In the genomic region with DNA sequence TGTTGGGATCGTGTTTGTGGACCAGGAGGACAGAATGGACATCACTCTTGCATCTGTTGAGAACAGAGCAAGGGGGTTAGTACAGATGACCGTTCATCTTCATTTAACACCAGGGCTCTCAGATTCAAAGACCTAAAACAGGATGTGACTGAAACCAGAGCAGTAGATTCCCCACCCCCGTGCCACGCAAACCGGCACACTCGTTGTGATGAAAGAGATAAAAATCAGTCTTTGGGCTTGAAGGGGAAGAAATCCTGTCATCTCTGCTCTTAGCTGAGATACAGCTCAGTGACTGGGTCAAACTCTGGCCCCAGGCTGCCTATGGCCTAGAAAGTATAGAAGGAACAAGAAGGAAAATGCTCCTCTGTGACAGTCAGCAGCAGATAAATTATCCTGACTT, we compare ENCODE assay signal across 11 cellular contexts.
A peak's percentile ranks its signal among the peaks of the same experiment; 100 is the strongest.
DNase-seq lines count a peak whose midpoint lies in the region; ATAC-seq, FAIRE-seq and TF ChIP-seq lines count a peak whose summit lies in the region.
"Had no signal": no experiment of that assay in that cellular context is flagged by ENCODE, and none has a peak within 500 bp of the region (broad histone marks: within the 10 kb centered on the region; RNA-seq: fewer than 3 reads in every experiment).

No MANE protein-coding gene starts in this region.

- peak; percentile 63 for ATAC-seq in HG03378 (IDR thresholded peaks at IDR 0.05; ENCODE audit: unreplicated experiment)
- peak; percentile 74 for ATAC-seq in activated naive CD8-positive, alpha-beta T cell treated with anti-CD3 and anti-CD28 coated beads, Interleukin-2, amount 10 ng/mL, durations not matched to agents 7 days and 5 days (ENCODE audit: low read depth)
- ATAC-seq in foreskin keratinocyte, result no peak
- ATAC-seq in HG03280 (IDR thresholded peaks at IDR 0.05; ENCODE audit: unreplicated experiment), result no peak
- no peak for ATAC-seq in HG02610 (IDR thresholded peaks at IDR 0.05; ENCODE audit: unreplicated experiment)
- ATAC-seq: gastrocnemius medialis had no signal

- H3K36me3 ChIP-seq in small intestine (ENCODE audit: control insufficient read depth in 2 of 2, insufficient read depth in 2 of 2, low read length in 2 of 2), result no peaks in the 10 kb centered on the region
- H3K36me3 ChIP-seq: gastrocnemius medialis had no signal

- POLR2A ChIA-PET in activated naive CD8-positive, alpha-beta T cell treated with anti-CD3 and anti-CD28 coated beads, Interleukin-2, amount 10 ng/mL, durations not matched to agents 7 days and 5 days (lab: Charles Lee), result interaction anchor here (0.5 to 1.2 kb wide), 5 partner anchors 9 to 397 kb away, joined by 3 to 5 read pairs (median 3); no protein-coding TSS in a partner anchor

- peak; percentile 61 for DNase-seq in activated CD4-positive, alpha-beta T cell treated with anti-CD3 and anti-CD28 coated beads, Interleukin-2, amount 50 U/mL, for 1 hour
- DNase-seq in activated naive CD8-positive, alpha-beta T cell treated with anti-CD3 and anti-CD28 coated beads, Interleukin-2, amount 10 ng/mL, durations not matched to agents 7 days and 5 days, result peak; percentile 53
- DNase-seq in stimulated activated CD8-positive, alpha-beta memory T cell treated with anti-CD3 and anti-CD28 coated beads, Interleukin-12 subunit alpha, Interleukin-12 subunit beta, amount 100 ng/mL, for 1 hour (ENCODE audit: low read depth), result peak; percentile 50
- DNase-seq in foreskin keratinocyte (no peak), small intestine (no peak)
- DNase-seq: gastrocnemius medialis, midbrain had no signal

- H3K4me3 Mint-ChIP-seq in activated naive CD8-positive, alpha-beta T cell treated with anti-CD3 and anti-CD28 coated beads, Interleukin-2, amount 10 ng/mL, durations not matched to agents 7 days and 5 days, result peak overlapping the region; percentile 64

- H3K27ac ChIP-seq in foreskin keratinocyte (no peak overlapping the region), small intestine (ENCODE audit: low read depth in 1 of 2, low read length in 1 of 2) (no peak overlapping the region)
- H3K27ac ChIP-seq: gastrocnemius medialis, KMS-11 had no signal

- TF ChIP-seq CTCF in foreskin keratinocyte (conservative IDR thresholded peaks at IDR 0.05), result no peak

- no peak for FAIRE-seq in small intestine (lab: Jason Lieb, UNC)

- no peaks in the 10 kb centered on the region for H3K27me3 Mint-ChIP-seq in activated naive CD8-positive, alpha-beta T cell treated with anti-CD3 and anti-CD28 coated beads, Interleukin-2, amount 10 ng/mL, durations not matched to agents 7 days and 5 days

- no peaks in the 10 kb centered on the region for H3K9me3 Mint-ChIP-seq in activated naive CD8-positive, alpha-beta T cell treated with anti-CD3 and anti-CD28 coated beads, Interleukin-2, amount 10 ng/mL, durations not matched to agents 7 days and 5 days

- no peak overlapping the region for H3K4me3 ChIP-seq in small intestine (ENCODE audit: low read depth in 1 of 2, low read length in 2 of 2)
- H3K4me3 ChIP-seq: gastrocnemius medialis had no signal

- WGBS in small intestine, 3 donors, result 65 to 79% (median 71%) methylated on average over 6 of the region's 6 CpGs

- peaks cover 52% of the 10 kb centered on the region for H3K4me1 Mint-ChIP-seq in activated naive CD8-positive, alpha-beta T cell treated with anti-CD3 and anti-CD28 coated beads, Interleukin-2, amount 10 ng/mL, durations not matched to agents 7 days and 5 days

- H3K27ac Mint-ChIP-seq in activated naive CD8-positive, alpha-beta T cell treated with anti-CD3 and anti-CD28 coated beads, Interleukin-2, amount 10 ng/mL, durations not matched to agents 7 days and 5 days, result peak overlapping the region; percentile 77

- peaks cover 5% of the 10 kb centered on the region for H3K36me3 Mint-ChIP-seq in activated naive CD8-positive, alpha-beta T cell treated with anti-CD3 and anti-CD28 coated beads, Interleukin-2, amount 10 ng/mL, durations not matched to agents 7 days and 5 days

- H3K9me3 ChIP-seq in small intestine (ENCODE audit: control insufficient read depth, low read depth), result no peaks in the 10 kb centered on the region
- H3K9me3 ChIP-seq: gastrocnemius medialis had no signal

- H3K27me3 ChIP-seq in foreskin keratinocyte, result no peaks in the 10 kb centered on the region
- no peaks in the 10 kb centered on the region for H3K27me3 ChIP-seq in small intestine (ENCODE audit: control insufficient read depth in 2 of 2, insufficient read depth in 2 of 2, low read length in 2 of 2)
- H3K27me3 ChIP-seq: gastrocnemius medialis had no signal

- H3K4me1 ChIP-seq in foreskin keratinocyte (no peaks in the 10 kb centered on the region), small intestine (ENCODE audit: control insufficient read depth in 2 of 2, insufficient read depth in 1 of 2, low read depth in 1 of 2, low read length in 1 of 2) (no peaks in the 10 kb centered on the region)
- H3K4me1 ChIP-seq: gastrocnemius medialis had no signal

Comparison
In these comparisons a context has a peak if more than half of its experiments do, and no peak if none do; other contexts are left out.
1. ATAC-seq: peak in HG03378 (single experiment) and activated naive CD8-positive, alpha-beta T cell treated with anti-CD3 and anti-CD28 coated beads, Interleukin-2, amount 10 ng/mL, durations not matched to agents 7 days and 5 days (single experiment); none in foreskin keratinocyte (single experiment), HG03280 (single experiment) and HG02610 (single experiment).
2. DNase-seq: peak in activated CD4-positive, alpha-beta T cell treated with anti-CD3 and anti-CD28 coated beads, Interleukin-2, amount 50 U/mL, for 1 hour (single experiment), activated naive CD8-positive, alpha-beta T cell treated with anti-CD3 and anti-CD28 coated beads, Interleukin-2, amount 10 ng/mL, durations not matched to agents 7 days and 5 days (single experiment) and stimulated activated CD8-positive, alpha-beta memory T cell treated with anti-CD3 and anti-CD28 coated beads, Interleukin-12 subunit alpha, Interleukin-12 subunit beta, amount 100 ng/mL, for 1 hour (single experiment); none in foreskin keratinocyte (0 of 2) and small intestine (single experiment).